ENCODE assay signal across 27 cellular contexts in genomic region chrX:147180886-147181285, GRCh38.
DNase-seq lines count a peak whose midpoint lies in the region; ATAC-seq, FAIRE-seq and TF ChIP-seq lines count a peak whose summit lies in the region.
"Had no signal": no experiment of that assay in that cellular context is flagged by ENCODE, and none has a peak within 500 bp of the region (broad histone marks: within the 10 kb centered on the region; RNA-seq: fewer than 3 reads in every experiment).

No MANE protein-coding gene starts in this region.

- no peaks in the 10 kb centered on the region for H3K4me1 ChIP-seq in tibial artery
- H3K4me1 ChIP-seq: BE2C, SJCRH30 had no signal

- POLR2A ChIA-PET in activated CD8-positive, alpha-beta T cell treated with anti-CD3 and anti-CD28 coated beads for 36 hours (lab: Charles Lee): no interaction called here

- DNase-seq in Caki2 (ENCODE audit: low read depth) (peak; percentile 10), RCC 7860 (ENCODE audit: low spot score) (peak; percentile 68), left colon (no peak), tibial artery (no peak)
- DNase-seq in activated CD8-positive, alpha-beta T cell treated with anti-CD3 and anti-CD28 coated beads for 36 hours: no peak
- DNase-seq: 8988T; ACHN; BE2C; CD8-positive, alpha-beta memory T cell; DMS153; NCI-H1048; NCI-H1417; NCI-H1694; NCI-H2029 treated with DMSO at 0.1 percent for 48 hours; NCI-H446 treated with DMSO at 0.1 percent for 48 hours; NCI-H526; SJCRH30 had no signal

- H3K27me3 Mint-ChIP-seq in nephron (ENCODE audit: low read depth): no peaks in the 10 kb centered on the region
- no peaks in the 10 kb centered on the region for H3K27me3 Mint-ChIP-seq in activated CD8-positive, alpha-beta T cell treated with anti-CD3 and anti-CD28 coated beads for 36 hours
- H3K27me3 Mint-ChIP-seq: IgD-negative memory B cell had no signal

- in situ Hi-C loops in Caki2 (cut with HindIII; ENCODE audit: low pct_unique_long_range_greater_than_20kb, low sequenced_read_pairs): no loop called here

- ATAC-seq in left colon (peak; percentile 56), HG02938 (IDR thresholded peaks at IDR 0.05; ENCODE audit: unreplicated experiment) (no peak), HG02623 (IDR thresholded peaks at IDR 0.05; ENCODE audit: unreplicated experiment) (no peak)
- ATAC-seq in activated CD8-positive, alpha-beta T cell treated with anti-CD3 and anti-CD28 coated beads for 36 hours: no peak
- ATAC-seq: Panc1, SK-N-SH treated with all-trans-retinoic acid at 6 μM for 48 hours had no signal

- H3K9me3 ChIP-seq in tibial artery: no peaks in the 10 kb centered on the region
- H3K9me3 ChIP-seq: BE2C, SJCRH30 had no signal

- peak overlapping the region in 2 of 3 experiments; percentile 45 to 50 for H3K27ac Mint-ChIP-seq in nephron
- no peak overlapping the region for H3K27ac Mint-ChIP-seq in activated CD8-positive, alpha-beta T cell treated with anti-CD3 and anti-CD28 coated beads for 36 hours
- H3K27ac Mint-ChIP-seq: CD14-positive monocyte; CD8-positive, alpha-beta memory T cell; IgD-negative memory B cell had no signal

- CTCF ChIA-PET in activated CD8-positive, alpha-beta T cell treated with anti-CD3 and anti-CD28 coated beads for 36 hours (lab: Charles Lee): no interaction called here

- H3K9me3 Mint-ChIP-seq in nephron: peaks cover 5% of the 10 kb centered on the region
- H3K9me3 Mint-ChIP-seq in activated CD8-positive, alpha-beta T cell treated with anti-CD3 and anti-CD28 coated beads for 36 hours: no peaks in the 10 kb centered on the region
- H3K9me3 Mint-ChIP-seq: CD8-positive, alpha-beta memory T cell had no signal

- no peaks in the 10 kb centered on the region for H3K4me1 Mint-ChIP-seq in nephron
- H3K4me1 Mint-ChIP-seq in activated CD8-positive, alpha-beta T cell treated with anti-CD3 and anti-CD28 coated beads for 36 hours (ENCODE audit: low read depth): no peaks in the 10 kb centered on the region
- H3K4me1 Mint-ChIP-seq: CD14-positive monocyte; CD8-positive, alpha-beta memory T cell; IgD-negative memory B cell had no signal

- H3K4me3 ChIP-seq in tibial artery: no peak overlapping the region
- H3K4me3 ChIP-seq: SJCRH30 had no signal

- peak; percentile 90 for FAIRE-seq in RCC 7860 (lab: Jason Lieb, UNC)
- FAIRE-seq: GM19239, H54 had no signal

- no peak overlapping the region for H3K27ac ChIP-seq in tibial artery
- H3K27ac ChIP-seq: KMS-11, SJCRH30 had no signal

- no peaks in the 10 kb centered on the region for H3K36me3 ChIP-seq in tibial artery
- H3K36me3 ChIP-seq: BE2C, SJCRH30 had no signal

- intact Hi-C loops in left colon (cut with DNase I, micrococcal nuclease) (no loop called here), tibial artery (cut with DNase I; ENCODE audit: low total_unique reads) (no loop called here)
- intact Hi-C loops in activated CD8-positive, alpha-beta T cell treated with anti-CD3 and anti-CD28 coated beads for 36 hours (cut with micrococcal nuclease): no loop called here

- no peak overlapping the region for H3K4me3 Mint-ChIP-seq in nephron
- no peak overlapping the region for H3K4me3 Mint-ChIP-seq in activated CD8-positive, alpha-beta T cell treated with anti-CD3 and anti-CD28 coated beads for 36 hours
- H3K4me3 Mint-ChIP-seq: CD14-positive monocyte; CD8-positive, alpha-beta memory T cell had no signal

- no peak for TF ChIP-seq CTCF in nephron (IDR thresholded peaks at IDR 0.05; ENCODE audit: unreplicated experiment in 3 of 3)
- no peak for TF ChIP-seq CTCF in activated CD8-positive, alpha-beta T cell treated with anti-CD3 and anti-CD28 coated beads for 36 hours (IDR thresholded peaks at IDR 0.05)
- no peak for TF ChIP-seq CTCF in tibial artery (IDR thresholded peaks at IDR 0.05)

- H3K27me3 ChIP-seq in tibial artery: no peaks in the 10 kb centered on the region
- H3K27me3 ChIP-seq: BE2C, SJCRH30 had no signal

- H3K36me3 Mint-ChIP-seq in nephron (ENCODE audit: low read depth): no peaks in the 10 kb centered on the region
- no peaks in the 10 kb centered on the region for H3K36me3 Mint-ChIP-seq in activated CD8-positive, alpha-beta T cell treated with anti-CD3 and anti-CD28 coated beads for 36 hours (ENCODE audit: low read depth)
- H3K36me3 Mint-ChIP-seq: CD14-positive monocyte; CD8-positive, alpha-beta memory T cell; IgD-negative memory B cell had no signal

Comparison
In these comparisons a context has a peak if more than half of its experiments do, and no peak if none do; other contexts are left out.
1. DNase-seq: peak in Caki2 (single experiment) and RCC 7860 (single experiment); none in left colon (0 of 2), activated CD8-positive, alpha-beta T cell treated with anti-CD3 and anti-CD28 coated beads for 36 hours (single experiment) and tibial artery (0 of 2).